ENCODE assay signal across 30 cellular contexts in genomic region chr5:15799014-15799413, GRCh38.
"Had no signal": no experiment of that assay in that cellular context is flagged by ENCODE, and none has a peak within 500 bp of the region (broad histone marks: within the 10 kb centered on the region; RNA-seq: fewer than 3 reads in every experiment).

No MANE protein-coding gene starts in this region.

- ATAC-seq: activated CD8-positive, alpha-beta memory T cell treated with anti-CD3 and anti-CD28 coated beads, Interleukin-2, amount 10 ng/mL, durations not matched to agents 7 days and 5 days; activated naive CD8-positive, alpha-beta T cell treated with anti-CD3 and anti-CD28 coated beads, Interleukin-2, amount 50 U/mL, for 24 hours had no signal

- H3K27ac ChIP-seq: PC-9, WERI-Rb-1 had no signal

- DNase-seq: activated CD4-positive, alpha-beta memory T cell treated with anti-CD3 and anti-CD28 coated beads, Interleukin-2, amount 10 ng/mL, durations not matched to agents 7 days and 5 days; activated CD4-positive, alpha-beta T cell treated with anti-CD3 and anti-CD28 coated beads for 1 hour; activated CD4-positive, alpha-beta T cell treated with anti-CD3 and anti-CD28 coated beads for 48 hours; activated CD4-positive, CD25-positive, alpha-beta regulatory T cell; activated CD8-positive, alpha-beta memory T cell treated with anti-CD3 and anti-CD28 coated beads for 24 hours; activated CD8-positive, alpha-beta memory T cell treated with anti-CD3 and anti-CD28 coated beads, Interleukin-2, amount 10 ng/mL, durations not matched to agents 7 days and 5 days; activated CD8-positive, alpha-beta memory T cell treated with anti-CD3 and anti-CD28 coated beads, Interleukin-2, amount 50 U/mL, for 48 hours; activated effector memory CD4-positive, alpha-beta T cell treated with Interleukin-2 at 50 U/mL for 16 hours; activated naive CD4-positive, alpha-beta T cell treated with anti-CD3 and anti-CD28 coated beads, Interleukin-2, amount 10 ng/mL, durations not matched to agents 7 days and 5 days; activated naive CD8-positive, alpha-beta T cell treated with anti-CD3 and anti-CD28 coated beads, Interleukin-2, amount 50 U/mL, for 24 hours; activated T-cell treated with anti-CD3 and anti-CD28 coated beads, Interleukin-2, amount 50 U/mL, for 48 hours; Kasumi-1; KG1; MM.1S; MV-4-11; NCI-H1092; NCI-H1436 treated with DMSO at 0.1 percent for 48 hours; NCI-H1694 treated with DMSO at 0.1 percent for 48 hours; NCI-H2029; NCI-H2171 treated with DMSO at 0.1 percent for 48 hours; NCI-H2227 treated with DMSO at 0.1 percent for 48 hours; NCI-H446; NCI-H524 treated with DMSO at 0.1 percent for 48 hours; PC-9; SHP77 treated with DMSO at 0.1 percent for 48 hours; SW 1271; T-helper 1 cell; T-helper 2 cell; T-helper 9 cell; WERI-Rb-1 had no signal

- H3K36me3 ChIP-seq: WERI-Rb-1 had no signal

- H3K4me3 ChIP-seq: PC-9 had no signal
